10 cellular contexts compared by ENCODE assay signal in genomic region chr3:98003306-98003969, GRCh38.
DNase-seq lines count a peak whose midpoint lies in the region; ATAC-seq lines count a peak whose summit lies in the region.
"Had no signal": no experiment of that assay in that cellular context is flagged by ENCODE, and none has a peak within 500 bp of the region (broad histone marks: within the 10 kb centered on the region; RNA-seq: fewer than 3 reads in every experiment).

No MANE protein-coding gene starts in this region.

- no peaks in the 10 kb centered on the region for H3K27me3 Mint-ChIP-seq in T-helper 1 cell treated with Interleukin-12 subunit alpha and Interleukin-12 subunit beta and Interleukin-4 antibody, amounts not matched to agents 30 μg/mL and 1 μg/mL, for 36 hours (ENCODE audit: low read depth)

- H3K4me1 Mint-ChIP-seq in T-helper 1 cell treated with Interleukin-12 subunit alpha and Interleukin-12 subunit beta and Interleukin-4 antibody, amounts not matched to agents 30 μg/mL and 1 μg/mL, for 36 hours (ENCODE audit: low read depth), result peaks cover 47% of the 10 kb centered on the region

- H3K4me3 Mint-ChIP-seq in T-helper 1 cell treated with Interleukin-12 subunit alpha and Interleukin-12 subunit beta and Interleukin-4 antibody, amounts not matched to agents 30 μg/mL and 1 μg/mL, for 36 hours, result no peak overlapping the region

- no peak for DNase-seq in COR-L47 (lab: John Stamatoyannopoulos, UW)
- DNase-seq in foreskin melanocyte, result no peak
- no peak for DNase-seq in epidermal melanocyte (ENCODE audit: insufficient read length, low spot score)
- DNase-seq: aorta; stimulated activated naive CD4-positive, alpha-beta T cell treated with Interleukin-2 at 50 U/mL for 16 hours had no signal

- peaks cover 37% of the 10 kb centered on the region for H3K36me3 Mint-ChIP-seq in T-helper 1 cell treated with Interleukin-12 subunit alpha and Interleukin-12 subunit beta and Interleukin-4 antibody, amounts not matched to agents 30 μg/mL and 1 μg/mL, for 36 hours (ENCODE audit: low read depth)

- H3K9me3 Mint-ChIP-seq in T-helper 1 cell treated with Interleukin-12 subunit alpha and Interleukin-12 subunit beta and Interleukin-4 antibody, amounts not matched to agents 30 μg/mL and 1 μg/mL, for 36 hours, result peaks cover 22% of the 10 kb centered on the region

- peak overlapping the region; percentile 67 for H3K27ac Mint-ChIP-seq in T-helper 1 cell treated with Interleukin-12 subunit alpha and Interleukin-12 subunit beta and Interleukin-4 antibody, amounts not matched to agents 30 μg/mL and 1 μg/mL, for 36 hours

- ATAC-seq in GM18502 (IDR thresholded peaks at IDR 0.05; ENCODE audit: poor library complexity, unreplicated experiment) (peak; percentile 61), GM19438 (IDR thresholded peaks at IDR 0.05; ENCODE audit: low read depth, unreplicated experiment) (peak; percentile 76), HG03103 (IDR thresholded peaks at IDR 0.05; ENCODE audit: low read depth, unreplicated experiment) (peak; percentile 73), HG02571 (IDR thresholded peaks at IDR 0.05; ENCODE audit: unreplicated experiment) (no peak)
